Comparison of ENCODE assay signal across 8 cellular contexts in genomic region chr18:62524443-62525200, GRCh38. TPM values are rescaled to one million over a fixed set of nuclear protein-coding genes. Genes with fewer than 3 reads are reported as not detected.
DNase-seq lines count a peak whose midpoint lies in the region; ATAC-seq and TF ChIP-seq lines count a peak whose summit lies in the region.

No MANE protein-coding gene starts in this region.

- TF ChIP-seq POLR2A in esophagus squamous epithelium (IDR thresholded peaks at IDR 0.05) = peak in 2 of 4 donors; percentile 60 to 70

- intact Hi-C loops in esophagus squamous epithelium (cut with DNase I) = no loop called here
- intact Hi-C loops in naive thymus-derived CD4-positive, alpha-beta T cell (cut with micrococcal nuclease) = loop anchor here (2.0 to 10.0 kb wide), 6 partner anchors 30 to 842 kb away; partner anchors contain the start of genes KDSR (in 1 of the 2) and TNFRSF11A (in 1 of the 2)

- H3K36me3 ChIP-seq in BLaER1 treated with 17β-estradiol and CSF1 and Interleukin-3, amounts not matched to agents 10 nM and 100 nM = no peaks in the 10 kb centered on the region
- no peaks in the 10 kb centered on the region for H3K36me3 ChIP-seq in esophagus squamous epithelium
- peaks cover 0 to 4% (median 0%) of the 10 kb centered on the region in 3 experiments for H3K36me3 ChIP-seq in naive thymus-derived CD4-positive, alpha-beta T cell (ENCODE audit: control insufficient read depth in 2 of 3, insufficient read depth in 3 of 3, low read length in 3 of 3)

- H3K27me3 Mint-ChIP-seq in activated T-cell treated with anti-CD3 and anti-CD28 coated beads, Interleukin-2, amount 50 U/mL, for 72 hours (ENCODE audit: low read depth) = no peaks in the 10 kb centered on the region
- H3K27me3 Mint-ChIP-seq in naive thymus-derived CD4-positive, alpha-beta T cell = no peaks in the 10 kb centered on the region
- no peaks in the 10 kb centered on the region for H3K27me3 Mint-ChIP-seq in stimulated activated memory B cell treated with anti-CD40 and anti-IgM and Interleukin-4, amounts not matched to agents 10 μg/mL and 1 μg/mL and 100 μg/mL, for 72 hours

- H3K4me2 ChIP-seq in BLaER1 treated with 17β-estradiol and CSF1 and Interleukin-3, amounts not matched to agents 10 nM and 100 nM = peak overlapping the region; percentile 81 to 98 (median 93)

- ATAC-seq in GM21723 (IDR thresholded peaks at IDR 0.05; ENCODE audit: unreplicated experiment) (peak; percentile 8), GM21447 (IDR thresholded peaks at IDR 0.05; ENCODE audit: unreplicated experiment) (no peak)
- ATAC-seq in activated T-cell treated with anti-CD3 and anti-CD28 coated beads, Interleukin-2, amount 50 U/mL, for 72 hours (replicated peaks in 1 of 2) = peak; percentile 12 to 18
- peak; percentile 15 for ATAC-seq in naive thymus-derived CD4-positive, alpha-beta T cell
- peak; percentile 22 for ATAC-seq in stimulated activated memory B cell treated with anti-CD40 and anti-IgM and Interleukin-4, amounts not matched to agents 10 μg/mL and 1 μg/mL and 100 μg/mL, for 72 hours

- no peak for TF ChIP-seq CTCF in esophagus squamous epithelium (IDR thresholded peaks at IDR 0.05)

- H3K36me3 Mint-ChIP-seq in activated T-cell treated with anti-CD3 and anti-CD28 coated beads, Interleukin-2, amount 50 U/mL, for 72 hours (ENCODE audit: insufficient read depth in 2 of 2) = peaks cover 10 to 11% of the 10 kb centered on the region in 2 donors
- H3K36me3 Mint-ChIP-seq in naive thymus-derived CD4-positive, alpha-beta T cell = peaks cover 0 to 19% (median 0%) of the 10 kb centered on the region in 5 donors
- peaks cover 4% of the 10 kb centered on the region for H3K36me3 Mint-ChIP-seq in stimulated activated memory B cell treated with anti-CD40 and anti-IgM and Interleukin-4, amounts not matched to agents 10 μg/mL and 1 μg/mL and 100 μg/mL, for 72 hours

- peak overlapping the region; percentile 99 to 100 for H3K4me3 Mint-ChIP-seq in activated T-cell treated with anti-CD3 and anti-CD28 coated beads, Interleukin-2, amount 50 U/mL, for 72 hours
- H3K4me3 Mint-ChIP-seq in naive thymus-derived CD4-positive, alpha-beta T cell = peak overlapping the region; percentile 91 to 98 (median 94)
- H3K4me3 Mint-ChIP-seq in stimulated activated memory B cell treated with anti-CD40 and anti-IgM and Interleukin-4, amounts not matched to agents 10 μg/mL and 1 μg/mL and 100 μg/mL, for 72 hours = peak overlapping the region; percentile 97

- 0 to 2% methylated on average over 14 to 15 of the region's 57 CpGs for WGBS in esophagus squamous epithelium, 2 donors

- DNase-seq in NCI-H774 (lab: John Stamatoyannopoulos, UW) (peak; percentile 22), esophagus squamous epithelium (lab: John Stamatoyannopoulos, UW) (peak; percentile 18)
- peak; percentile 71 to 76 for DNase-seq in activated T-cell treated with anti-CD3 and anti-CD28 coated beads, Interleukin-2, amount 50 U/mL, for 72 hours
- DNase-seq in naive thymus-derived CD4-positive, alpha-beta T cell = peak; percentile 55 to 71 (median 69)

- peak overlapping the region; percentile 83 to 97 (median 92) for H3K4me3 ChIP-seq in BLaER1 treated with 17β-estradiol and CSF1 and Interleukin-3, amounts not matched to agents 10 nM and 100 nM
- peak overlapping the region; percentile 90 to 97 (median 94) for H3K4me3 ChIP-seq in esophagus squamous epithelium
- peak overlapping the region; percentile 81 for H3K4me3 ChIP-seq in naive thymus-derived CD4-positive, alpha-beta T cell (ENCODE audit: low read length)

- H3K4me1 Mint-ChIP-seq in activated T-cell treated with anti-CD3 and anti-CD28 coated beads, Interleukin-2, amount 50 U/mL, for 72 hours (ENCODE audit: low read depth) = peaks cover 44% of the 10 kb centered on the region
- H3K4me1 Mint-ChIP-seq in naive thymus-derived CD4-positive, alpha-beta T cell = peaks cover 28 to 62% (median 51%) of the 10 kb centered on the region in 7 donors
- H3K4me1 Mint-ChIP-seq in stimulated activated memory B cell treated with anti-CD40 and anti-IgM and Interleukin-4, amounts not matched to agents 10 μg/mL and 1 μg/mL and 100 μg/mL, for 72 hours = peaks cover 36% of the 10 kb centered on the region

- peak overlapping the region; percentile 75 to 90 (median 84) for H3K27ac ChIP-seq in BLaER1 treated with 17β-estradiol and CSF1 and Interleukin-3, amounts not matched to agents 10 nM and 100 nM
- H3K27ac ChIP-seq in esophagus squamous epithelium = peak overlapping the region; percentile 98 to 99 (median 99)
- peak overlapping the region; percentile 88 for H3K27ac ChIP-seq in naive thymus-derived CD4-positive, alpha-beta T cell (ENCODE audit: low read depth, low read length)

- peak overlapping the region; percentile 81 to 93 (median 91) for H3K9ac ChIP-seq in BLaER1 treated with 17β-estradiol and CSF1 and Interleukin-3, amounts not matched to agents 10 nM and 100 nM

- H3K9me3 Mint-ChIP-seq in activated T-cell treated with anti-CD3 and anti-CD28 coated beads, Interleukin-2, amount 50 U/mL, for 72 hours = no peaks in the 10 kb centered on the region
- peaks cover 0 to 1% (median 0%) of the 10 kb centered on the region in 11 donors for H3K9me3 Mint-ChIP-seq in naive thymus-derived CD4-positive, alpha-beta T cell
- H3K9me3 Mint-ChIP-seq in stimulated activated memory B cell treated with anti-CD40 and anti-IgM and Interleukin-4, amounts not matched to agents 10 μg/mL and 1 μg/mL and 100 μg/mL, for 72 hours = no peaks in the 10 kb centered on the region

- H3K4me1 ChIP-seq in BLaER1 treated with 17β-estradiol and CSF1 and Interleukin-3, amounts not matched to agents 10 nM and 100 nM = peaks cover 18 to 46% (median 35%) of the 10 kb centered on the region in 10 experiments
- peaks cover 11 to 46% (median 20%) of the 10 kb centered on the region in 3 donors for H3K4me1 ChIP-seq in esophagus squamous epithelium
- peaks cover 27 to 29% of the 10 kb centered on the region in 2 donors for H3K4me1 ChIP-seq in naive thymus-derived CD4-positive, alpha-beta T cell (ENCODE audit: control insufficient read depth in 2 of 2, insufficient read depth in 2 of 2, low read length in 2 of 2)

- peak overlapping the region; percentile 99 for H3K27ac Mint-ChIP-seq in activated T-cell treated with anti-CD3 and anti-CD28 coated beads, Interleukin-2, amount 50 U/mL, for 72 hours
- H3K27ac Mint-ChIP-seq in naive thymus-derived CD4-positive, alpha-beta T cell = peak overlapping the region; percentile 91 to 98 (median 97)
- peak overlapping the region; percentile 91 for H3K27ac Mint-ChIP-seq in stimulated activated memory B cell treated with anti-CD40 and anti-IgM and Interleukin-4, amounts not matched to agents 10 μg/mL and 1 μg/mL and 100 μg/mL, for 72 hours

- peaks cover 0 to 35% (median 5%) of the 10 kb centered on the region in 11 experiments; a peak in 10 of 22 replicates for H4K20me1 ChIP-seq in BLaER1 treated with 17β-estradiol and CSF1 and Interleukin-3, amounts not matched to agents 10 nM and 100 nM

- CTCF ChIA-PET in naive thymus-derived CD4-positive, alpha-beta T cell (lab: Charles Lee) = no interaction called here

- POLR2A ChIA-PET in naive thymus-derived CD4-positive, alpha-beta T cell (lab: Charles Lee) = interaction anchor here (0.5 to 1.9 kb wide), 7 partner anchors 18 to 841 kb away, joined by 3 to 16 read pairs (median 4); partner anchors contain the start of genes PIGN and RELCH

- no peaks in the 10 kb centered on the region for H3K9me3 ChIP-seq in BLaER1 treated with 17β-estradiol and CSF1 and Interleukin-3, amounts not matched to agents 10 nM and 100 nM (replicated peaks in 1 of 11)
- no peaks in the 10 kb centered on the region for H3K9me3 ChIP-seq in esophagus squamous epithelium
- no peaks in the 10 kb centered on the region for H3K9me3 ChIP-seq in naive thymus-derived CD4-positive, alpha-beta T cell (ENCODE audit: control insufficient read depth in 2 of 3, low read length in 3 of 3)

- H3K27me3 ChIP-seq in BLaER1 treated with 17β-estradiol and CSF1 and Interleukin-3, amounts not matched to agents 10 nM and 100 nM = peaks cover 14 to 24% (median 21%) of the 10 kb centered on the region in 11 experiments
- no peaks in the 10 kb centered on the region for H3K27me3 ChIP-seq in esophagus squamous epithelium
- no peaks in the 10 kb centered on the region for H3K27me3 ChIP-seq in naive thymus-derived CD4-positive, alpha-beta T cell (ENCODE audit: control insufficient read depth in 2 of 2, insufficient read depth in 2 of 2, low read length in 2 of 2)

RNA-seq across cellular contexts. Expression of gene ZCCHC2, which starts 1.8 kb away (rescaled TPM):
- total RNA-seq in activated T-cell treated with anti-CD3 and anti-CD28 coated beads, Interleukin-2, amount 50 U/mL, for 72 hours = 10 to 100 TPM; 38.7 to 42.6 TPM
- 10 to 100 TPM in 3 of 4 donors, 1 to 10 TPM in 1; 9.3 to 15.3 (median 11.3) TPM for total RNA-seq in esophagus squamous epithelium
- total RNA-seq in naive thymus-derived CD4-positive, alpha-beta T cell = 10 to 100 TPM; 51.1 to 68.5 (median 63.1) TPM
- polyA plus RNA-seq in naive thymus-derived CD4-positive, alpha-beta T cell = 1 to 10 TPM; 1.8 to 2.6 TPM

Comparison
In these comparisons a context has a peak if more than half of its experiments do, and no peak if none do; other contexts are left out.
1. DNase-seq: peak in every context shown above with its lines; median percentile 74 in activated T-cell treated with anti-CD3 and anti-CD28 coated beads, Interleukin-2, amount 50 U/mL, for 72 hours; 69 in naive thymus-derived CD4-positive, alpha-beta T cell; 22 in NCI-H774; 18 in esophagus squamous epithelium.